Comparison of ENCODE assay signal across 29 cellular contexts in the genomic region with DNA sequence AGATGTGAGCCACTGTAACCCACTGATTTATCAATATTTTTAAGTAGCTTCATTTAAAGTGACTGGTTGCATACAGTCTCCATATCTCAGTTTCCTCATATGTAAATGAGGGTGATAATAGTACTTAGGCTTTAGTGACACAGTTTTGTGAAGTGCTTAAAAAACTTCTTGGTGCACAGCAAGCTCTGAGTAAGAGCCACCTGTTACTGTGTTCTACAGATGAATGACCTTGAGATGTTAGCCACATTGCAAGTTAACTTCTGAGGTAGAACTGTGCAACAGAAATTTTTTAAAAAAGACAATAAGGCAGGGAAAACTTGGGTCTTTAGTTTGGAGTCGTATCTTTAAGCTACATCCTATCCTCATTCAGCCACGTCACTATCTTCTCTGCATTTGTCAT.
"Had no signal": no experiment of that assay in that cellular context is flagged by ENCODE, and none has a peak within 500 bp of the region (broad histone marks: within the 10 kb centered on the region; RNA-seq: fewer than 3 reads in every experiment).

No MANE protein-coding gene starts in this region.

- H3K27ac ChIP-seq: neutrophil, parathyroid adenoma, psoas muscle, skin epidermis, spleen, suprapubic skin, testis, tibial artery, transverse colon, upper lobe of right lung, uterus had no signal

- H3K9me3 ChIP-seq: neutrophil, psoas muscle, spleen, suprapubic skin, testis, tibial artery, transverse colon, upper lobe of right lung, uterus had no signal

- H3K79me2 ChIP-seq: parathyroid adenoma had no signal

- H3K27me3 ChIP-seq: neutrophil, spleen, suprapubic skin, testis, tibial artery, transverse colon, upper lobe of right lung, uterus had no signal

- H3K4me2 ChIP-seq: smooth muscle cell had no signal

- DNase-seq: naive thymus-derived CD8-positive, alpha-beta T cell; nephron progenitor cell; nucleus accumbens; posterior cingulate gyrus; psoas muscle; right cardiac atrium; spleen; stimulated activated CD4-positive, alpha-beta T cell treated with anti-CD3 and anti-CD28 coated beads, Interleukin-12 subunit alpha, Interleukin-12 subunit beta, amount 100 ng/mL, for 4 hours; stimulated activated CD4-positive, alpha-beta T cell treated with anti-CD3 and anti-CD28 coated beads, Interleukin-1b, Interleukin-23, amount 100 ng/mL, for 48 hours; stimulated activated CD4-positive, alpha-beta T cell treated with anti-CD3 and anti-CD28 coated beads, Interleukin-4, amount 100 ng/mL, for 1 hour; stimulated activated CD4-positive, alpha-beta T cell treated with anti-CD3 and anti-CD28 coated beads, Interleukin-4, amount 100 ng/mL, for 4 hours; stimulated activated CD8-positive, alpha-beta memory T cell treated with anti-CD3 and anti-CD28 coated beads, Interleukin-4, amount 100 ng/mL, for 48 hours; stimulated activated naive CD4-positive, alpha-beta T cell; stimulated activated naive CD8-positive, alpha-beta T cell treated with anti-CD3 and anti-CD28 coated beads, Interleukin-15, amount 100 ng/mL, for 72 hours; stimulated activated naive CD8-positive, alpha-beta T cell treated with anti-CD3 and anti-CD28 coated beads, Interleukin-15, Interleukin-2, amounts not matched to agents 100 U/mL and 50 U/mL, for 24 hours; substantia nigra; testis; tibial artery; transverse colon; upper lobe of right lung; uterus had no signal

- H3K4me1 ChIP-seq: parathyroid adenoma, psoas muscle, spleen, suprapubic skin, testis, tibial artery, transverse colon, upper lobe of right lung, uterus had no signal

- H3K36me3 ChIP-seq: neutrophil, uterus had no signal

- H3K4me3 ChIP-seq: psoas muscle, skin epidermis, smooth muscle cell, spleen, suprapubic skin, testis, tibial artery, transverse colon, upper lobe of right lung, uterus had no signal

- ATAC-seq: naive thymus-derived CD8-positive, alpha-beta T cell; natural killer cell treated with Interleukin-12 subunit alpha and Interleukin-12 subunit beta and Interleukin-15 and Interleukin-18, amount 100 ng/mL, for 72 hours; psoas muscle; right cardiac atrium; sciatic nerve; stimulated activated memory B cell treated with anti-CD40 and anti-IgM and Interleukin-4, amounts not matched to agents 10 μg/mL and 1 μg/mL and 100 μg/mL, for 72 hours; stimulated activated naive CD8-positive, alpha-beta T cell treated with anti-CD3 and anti-CD28 coated beads, Interleukin-15, amount 100 ng/mL, for 72 hours; stimulated activated naive CD8-positive, alpha-beta T cell treated with anti-CD3 and anti-CD28 coated beads, Interleukin-15, Interleukin-2, amounts not matched to agents 100 U/mL and 50 U/mL, for 24 hours; upper lobe of right lung had no signal
